Comparison of ENCODE assay signal across 17 cellular contexts in genomic region chr6:52572536-52572935, GRCh38. TPM values are rescaled to one million over a fixed set of nuclear protein-coding genes. Genes with fewer than 3 reads are reported as not detected.
DNase-seq lines count a peak whose midpoint lies in the region; ATAC-seq and TF ChIP-seq lines count a peak whose summit lies in the region.
"Had no signal": no experiment of that assay in that cellular context is flagged by ENCODE, and none has a peak within 500 bp of the region (broad histone marks: within the 10 kb centered on the region; RNA-seq: fewer than 3 reads in every experiment).

No MANE protein-coding gene starts in this region.

- TF ChIP-seq POLR2A in uterus (IDR thresholded peaks at IDR 0.05) = no peak

- TF ChIP-seq CTCF in brain (conservative IDR thresholded peaks at IDR 0.05) = no peak
- no peak for TF ChIP-seq CTCF in uterus (IDR thresholded peaks at IDR 0.05)

- peak overlapping the region; percentile 70 for H3K27ac ChIP-seq in muscle layer of duodenum (ENCODE audit: low read length)
- peak overlapping the region; percentile 94 to 99 for H3K27ac ChIP-seq in uterus

- H3K4me3 Mint-ChIP-seq in activated naive CD4-positive, alpha-beta T cell treated with anti-CD3 and anti-CD28 coated beads for 36 hours = no peak overlapping the region
- H3K4me3 Mint-ChIP-seq in brain = peak overlapping the region in 2 of 5 experiments; percentile 88 to 93

- intact Hi-C loops in activated naive CD4-positive, alpha-beta T cell treated with anti-CD3 and anti-CD28 coated beads for 36 hours (cut with micrococcal nuclease) = loop anchor here (5.0 to 10.0 kb wide), 2 partner anchors 275 to 732 kb away; no protein-coding TSS in a partner anchor
- intact Hi-C loops in uterus (cut with DNase I; ENCODE audit: low total_unique reads) = loop anchor here (10.0 kb wide), 1 partner anchor 58 kb away; no protein-coding TSS in a partner anchor

- H3K27me3 Mint-ChIP-seq in activated naive CD4-positive, alpha-beta T cell treated with anti-CD3 and anti-CD28 coated beads for 36 hours (ENCODE audit: low read depth) = no peaks in the 10 kb centered on the region
- H3K27me3 Mint-ChIP-seq in brain = peaks cover 3% of the 10 kb centered on the region
- H3K27me3 Mint-ChIP-seq: activated naive CD4-positive, alpha-beta T cell treated with anti-CD3 and anti-CD28 coated beads, Interleukin-2, amount 50 U/mL, for 24 hours; dendritic cell treated with granulocyte-macrophage colony-stimulating factor and Interleukin-4, amounts not matched to agents 40 ng/mL and 50 ng/mL, for 4 days; IgD-negative memory B cell had no signal

- ATAC-seq in activated naive CD4-positive, alpha-beta T cell treated with anti-CD3 and anti-CD28 coated beads, Interleukin-2, amount 50 U/mL, for 72 hours = no peak
- ATAC-seq in HG03095 (IDR thresholded peaks at IDR 0.05; ENCODE audit: unreplicated experiment) = no peak
- ATAC-seq: right cardiac atrium had no signal

- H3K4me3 ChIP-seq in muscle layer of duodenum (ENCODE audit: low read depth in 1 of 2, low read length in 2 of 2) (peak overlapping the region in 1 of 2 donors; percentile 82), uterus (no peak overlapping the region)

- DNase-seq in activated naive CD4-positive, alpha-beta T cell treated with anti-CD3 and anti-CD28 coated beads for 36 hours = no peak
- no peak for DNase-seq in activated naive CD4-positive, alpha-beta T cell treated with anti-CD3 and anti-CD28 coated beads, Interleukin-2, amount 50 U/mL, for 72 hours (ENCODE audit: low spot score in 2 of 2)
- DNase-seq in uterus (no peak), NCI-H1436 treated with DMSO at 0.1 percent for 48 hours (lab: John Stamatoyannopoulos, UW) (no peak), NCI-H1436 (lab: John Stamatoyannopoulos, UW) (no peak)
- DNase-seq: 8988T, foreskin melanocyte, NCI-H146, NCI-H748 treated with DMSO at 0.1 percent for 48 hours, right cardiac atrium, SHP77 treated with DMSO at 0.1 percent for 48 hours had no signal

- no peaks in the 10 kb centered on the region for H3K9me3 ChIP-seq in muscle layer of duodenum (ENCODE audit: control insufficient read depth in 1 of 2, low read length in 2 of 2)
- no peaks in the 10 kb centered on the region for H3K9me3 ChIP-seq in uterus

- H3K4me1 ChIP-seq in muscle layer of duodenum (ENCODE audit: control insufficient read depth in 1 of 2, insufficient read depth in 2 of 2, low read length in 2 of 2) = peaks cover 26 to 70% of the 10 kb centered on the region in 2 donors
- peaks cover 0 to 16% of the 10 kb centered on the region in 2 donors for H3K4me1 ChIP-seq in uterus

- H3K36me3 ChIP-seq in muscle layer of duodenum (ENCODE audit: control insufficient read depth in 1 of 2, insufficient read depth in 2 of 2, low read length in 2 of 2) (peaks cover 0 to 5% of the 10 kb centered on the region in 2 donors), uterus (no peaks in the 10 kb centered on the region)

- H3K27me3 ChIP-seq in muscle layer of duodenum (ENCODE audit: low read depth, low read length) = no peaks in the 10 kb centered on the region
- H3K27me3 ChIP-seq in uterus = no peaks in the 10 kb centered on the region

- H3K4me1 Mint-ChIP-seq in activated naive CD4-positive, alpha-beta T cell treated with anti-CD3 and anti-CD28 coated beads for 36 hours (ENCODE audit: low read depth) = peaks cover 49% of the 10 kb centered on the region
- peaks cover 85% of the 10 kb centered on the region for H3K4me1 Mint-ChIP-seq in brain

- H3K9me3 Mint-ChIP-seq in activated naive CD4-positive, alpha-beta T cell treated with anti-CD3 and anti-CD28 coated beads for 36 hours = no peaks in the 10 kb centered on the region
- H3K9me3 Mint-ChIP-seq in activated naive CD4-positive, alpha-beta T cell treated with anti-CD3 and anti-CD28 coated beads, Interleukin-2, amount 50 U/mL, for 72 hours = no peaks in the 10 kb centered on the region
- peaks cover 0 to 3% (median 0%) of the 10 kb centered on the region in 5 experiments for H3K9me3 Mint-ChIP-seq in brain
- H3K9me3 Mint-ChIP-seq: activated naive CD4-positive, alpha-beta T cell treated with anti-CD3 and anti-CD28 coated beads, Interleukin-2, amount 50 U/mL, for 24 hours; dendritic cell treated with granulocyte-macrophage colony-stimulating factor and Interleukin-4, amounts not matched to agents 40 ng/mL and 50 ng/mL, for 4 days; IgD-negative memory B cell had no signal

- CTCF ChIA-PET in activated naive CD4-positive, alpha-beta T cell treated with anti-CD3 and anti-CD28 coated beads for 36 hours (lab: Charles Lee) = no interaction called here

- no peaks in the 10 kb centered on the region for H3K36me3 Mint-ChIP-seq in activated naive CD4-positive, alpha-beta T cell treated with anti-CD3 and anti-CD28 coated beads for 36 hours (ENCODE audit: low read depth)
- peaks cover 6 to 7% of the 10 kb centered on the region in 2 donors for H3K36me3 Mint-ChIP-seq in activated naive CD4-positive, alpha-beta T cell treated with anti-CD3 and anti-CD28 coated beads, Interleukin-2, amount 50 U/mL, for 72 hours
- no peaks in the 10 kb centered on the region for H3K36me3 Mint-ChIP-seq in brain
- H3K36me3 Mint-ChIP-seq: activated naive CD4-positive, alpha-beta T cell treated with anti-CD3 and anti-CD28 coated beads, Interleukin-2, amount 50 U/mL, for 24 hours had no signal

- peak overlapping the region; percentile 10 for H3K27ac Mint-ChIP-seq in activated naive CD4-positive, alpha-beta T cell treated with anti-CD3 and anti-CD28 coated beads for 36 hours
- H3K27ac Mint-ChIP-seq in activated naive CD4-positive, alpha-beta T cell treated with anti-CD3 and anti-CD28 coated beads, Interleukin-2, amount 50 U/mL, for 72 hours = peak overlapping the region in 1 of 2 donors; percentile 53
- peak overlapping the region in 3 of 5 experiments; percentile 72 to 94 (median 86) for H3K27ac Mint-ChIP-seq in brain
- H3K27ac Mint-ChIP-seq: activated naive CD4-positive, alpha-beta T cell treated with anti-CD3 and anti-CD28 coated beads, Interleukin-2, amount 50 U/mL, for 24 hours; dendritic cell treated with granulocyte-macrophage colony-stimulating factor and Interleukin-4, amounts not matched to agents 40 ng/mL and 50 ng/mL, for 4 days had no signal

RNA-seq across cellular contexts. Expression of gene TRAM2, which starts 4.3 kb away (rescaled TPM):
- 1 to 10 TPM; 2.5 to 2.9 TPM for total RNA-seq in activated naive CD4-positive, alpha-beta T cell treated with anti-CD3 and anti-CD28 coated beads for 36 hours
- total RNA-seq in activated naive CD4-positive, alpha-beta T cell treated with anti-CD3 and anti-CD28 coated beads, Interleukin-2, amount 50 U/mL, for 72 hours = 1 to 10 TPM; 3.2 to 3.8 TPM
- 3.7 TPM for polyA plus RNA-seq in brain (ENCODE audit: insufficient read depth, low read depth, low replicate concordance)
- 10 to 100 TPM in 2 of 4 donors, 1 to 10 TPM in 2; 3.8 to 33.2 (median 17.6) TPM for total RNA-seq in uterus
